8 cellular contexts compared by ENCODE assay signal in genomic region chr11:72782081-72782920, GRCh38. TPM values are rescaled to one million over a fixed set of nuclear protein-coding genes. Genes with fewer than 3 reads are reported as not detected.
DNase-seq lines count a peak whose midpoint lies in the region; ATAC-seq and TF ChIP-seq lines count a peak whose summit lies in the region.

No MANE protein-coding gene starts in this region.

- H3K36me3 ChIP-seq in HAP-1 (replicated peaks) (no peaks in the 10 kb centered on the region; the same call in 1 of the 2 replicates), skeletal muscle tissue (ENCODE audit: control insufficient read depth in 3 of 3, insufficient read depth in 3 of 3, low read length in 3 of 3) (peaks cover 0 to 2% (median 0%) of the 10 kb centered on the region in 3 donors)

- peak overlapping the region; percentile 90 for H3K4me3 Mint-ChIP-seq in CD4-positive, alpha-beta T cell
- peak overlapping the region; percentile 82 for H3K4me3 Mint-ChIP-seq in glutamatergic neuron (ENCODE audit: unreplicated experiment)

- intact Hi-C loops in CD4-positive, alpha-beta T cell (cut with DNase I, micrococcal nuclease) = loop anchor here in 1 of 2 experiments (1.0 kb wide), 1 partner anchor 31 kb away; no protein-coding TSS in a partner anchor

- in situ Hi-C loops in HAP-1 (cut with MboI; ENCODE audit: low sequenced_read_pairs) = no loop called here

- no peaks in the 10 kb centered on the region for H3K36me3 Mint-ChIP-seq in CD4-positive, alpha-beta T cell (ENCODE audit: low read depth)
- H3K36me3 Mint-ChIP-seq in glutamatergic neuron (ENCODE audit: unreplicated experiment) = no peaks in the 10 kb centered on the region

- peak overlapping the region; percentile 16 for H3K4me3 ChIP-seq in HAP-1
- peak overlapping the region; percentile 57 to 69 (median 67) for H3K4me3 ChIP-seq in skeletal muscle tissue (ENCODE audit: low read length in 3 of 3)

- POLR2A ChIA-PET in CD4-positive, alpha-beta T cell (lab: Charles Lee) = interaction anchor here (1.1 to 2.0 kb wide), 6 partner anchors 8 to 360 kb away, joined by 3 to 8 read pairs (median 4); partner anchors contain the start of gene FCHSD2

- peak overlapping the region in 1 of 3 donors; percentile 62 for H3K9ac ChIP-seq in skeletal muscle tissue (ENCODE audit: low read depth in 1 of 3, low read length in 3 of 3)

- H3K27ac Mint-ChIP-seq in CD4-positive, alpha-beta T cell = peak overlapping the region; percentile 45
- H3K27ac Mint-ChIP-seq in glutamatergic neuron (ENCODE audit: unreplicated experiment) = no peak overlapping the region

- H3K9me3 Mint-ChIP-seq in CD4-positive, alpha-beta T cell = no peaks in the 10 kb centered on the region
- H3K9me3 Mint-ChIP-seq in glutamatergic neuron (ENCODE audit: unreplicated experiment) = peaks cover 2% of the 10 kb centered on the region

- no peaks in the 10 kb centered on the region for H3K27me3 Mint-ChIP-seq in CD4-positive, alpha-beta T cell
- H3K27me3 Mint-ChIP-seq in glutamatergic neuron (ENCODE audit: unreplicated experiment) = peaks cover 13% of the 10 kb centered on the region

- H3K27ac ChIP-seq in CD4-positive, alpha-beta T cell (ENCODE audit: low read depth, low read length) = peak overlapping the region; percentile 17
- H3K27ac ChIP-seq in skeletal muscle tissue (ENCODE audit: low read depth, low read length) = no peak overlapping the region

- no peaks in the 10 kb centered on the region for H3K27me3 ChIP-seq in CD4-positive, alpha-beta T cell (ENCODE audit: control insufficient read depth, insufficient read depth, low read length)
- H3K27me3 ChIP-seq in HAP-1 (ENCODE audit: low read depth) (no peaks in the 10 kb centered on the region), skeletal muscle tissue (ENCODE audit: control insufficient read depth in 3 of 3, insufficient read depth in 3 of 3, low read length in 3 of 3) (no peaks in the 10 kb centered on the region)

- no peaks in the 10 kb centered on the region for H3K9me3 ChIP-seq in CD4-positive, alpha-beta T cell (ENCODE audit: control insufficient read depth, low read length)
- H3K9me3 ChIP-seq in HAP-1 (no peaks in the 10 kb centered on the region), skeletal muscle tissue (ENCODE audit: control insufficient read depth in 3 of 3, low read length in 3 of 3) (no peaks in the 10 kb centered on the region)

- no peak for TF ChIP-seq CTCF in CD4-positive, alpha-beta T cell (IDR thresholded peaks at IDR 0.05)
- no peak for TF ChIP-seq CTCF in glutamatergic neuron (IDR thresholded peaks at IDR 0.05; ENCODE audit: partially characterized antibody, unreplicated experiment)

- ATAC-seq in CD4-positive, alpha-beta T cell (ENCODE audit: poor library complexity) = peak; percentile 40
- ATAC-seq in SK-N-SH treated with all-trans-retinoic acid at 6 μM for 48 hours (peak; percentile 36), HG03520 (IDR thresholded peaks at IDR 0.05; ENCODE audit: unreplicated experiment) (no peak)

- H3K4me1 ChIP-seq in HAP-1 (no peaks in the 10 kb centered on the region), skeletal muscle tissue (ENCODE audit: control insufficient read depth in 3 of 3, insufficient read depth in 3 of 3, low read length in 3 of 3) (peaks cover 19 to 38% (median 28%) of the 10 kb centered on the region in 3 donors)

- peaks cover 24% of the 10 kb centered on the region for H3K4me1 Mint-ChIP-seq in CD4-positive, alpha-beta T cell (ENCODE audit: low read depth)
- H3K4me1 Mint-ChIP-seq in glutamatergic neuron (ENCODE audit: low read depth, unreplicated experiment) = peaks cover 11% of the 10 kb centered on the region

- CTCF ChIA-PET in CD4-positive, alpha-beta T cell (lab: Charles Lee) = interaction anchor here (0.8 to 3.1 kb wide), 5 partner anchors 11 to 60 kb away, joined by 3 to 14 read pairs (median 5); partner anchors contain the start of genes ATG16L2 and STARD10

- DNase-seq in CD4-positive, alpha-beta T cell = no peak
- DNase-seq in HAP-1 (ENCODE audit: low spot score in 2 of 2) = peak in 1 of 2 experiments; percentile 29
- DNase-seq in glutamatergic neuron = no peak
- no peak for DNase-seq in NOMO-1 treated with DMSO at 0.1 percent for 48 hours (lab: John Stamatoyannopoulos, UW; ENCODE audit: unreplicated experiment)
- no peak for DNase-seq in AG20443 (ENCODE audit: low spot score)

TF ChIP-seq in SK-N-SH treated with all-trans-retinoic acid at 6 μM for 48 hours, 23 proteins besides CTCF, POLR2A, EP300 and RAD21:
- TF ChIP-seq ZNF565 (CRISPR knock-in tag; conservative IDR thresholded peaks at IDR 0.05; ENCODE audit: low read depth) = no peak
- TF ChIP-seq ARNTL (CRISPR knock-in tag; IDR thresholded peaks at IDR 0.05; ENCODE audit: borderline replicate concordance, low read depth) = no peak
- no peak for TF ChIP-seq POU6F1 (CRISPR knock-in tag; IDR thresholded peaks at IDR 0.05; ENCODE audit: borderline replicate concordance, low read depth)
- TF ChIP-seq SNAI2 (CRISPR knock-in tag; IDR thresholded peaks at IDR 0.05) = no peak
- TF ChIP-seq ZFP30 (CRISPR knock-in tag; IDR thresholded peaks at IDR 0.05) = no peak
- no peak for TF ChIP-seq ZFP3 (CRISPR knock-in tag; IDR thresholded peaks at IDR 0.05)
- TF ChIP-seq TCF4 (CRISPR knock-in tag; IDR thresholded peaks at IDR 0.05; ENCODE audit: borderline replicate concordance) = no peak
- no peak for TF ChIP-seq TOX (CRISPR knock-in tag; IDR thresholded peaks at IDR 0.05; ENCODE audit: borderline replicate concordance)
- no peak for TF ChIP-seq CSDC2 (CRISPR knock-in tag; IDR thresholded peaks at IDR 0.05)
- TF ChIP-seq ZNF8 (CRISPR knock-in tag; IDR thresholded peaks at IDR 0.05) = no peak
- no peak for TF ChIP-seq PPARA (CRISPR knock-in tag; IDR thresholded peaks at IDR 0.05; ENCODE audit: borderline replicate concordance)

RNA-seq across cellular contexts. Expression of gene STARD10, which starts 11.5 kb away (rescaled TPM):
- 10 to 100 TPM; 10.5 to 12.9 TPM for total RNA-seq in CD4-positive, alpha-beta T cell
- total RNA-seq in glutamatergic neuron (ENCODE audit: unreplicated experiment) (13.5 TPM), skeletal muscle tissue (28.2 TPM)

RNA-seq across cellular contexts. Expression of gene ARAP1, which starts 30.1 kb away (rescaled TPM):
- total RNA-seq in CD4-positive, alpha-beta T cell = 10 to 100 TPM; 65.7 to 69.8 TPM
- total RNA-seq in glutamatergic neuron (ENCODE audit: unreplicated experiment) (20.5 TPM), skeletal muscle tissue (98.6 TPM)

RNA-seq across cellular contexts. Expression of gene ATG16L2, which starts 31.9 kb away (rescaled TPM):
- 10 to 100 TPM; 58.3 to 61.6 TPM for total RNA-seq in CD4-positive, alpha-beta T cell
- 6.9 TPM for total RNA-seq in glutamatergic neuron (ENCODE audit: unreplicated experiment)
- 7.3 TPM for total RNA-seq in skeletal muscle tissue
